In the genomic region with DNA sequence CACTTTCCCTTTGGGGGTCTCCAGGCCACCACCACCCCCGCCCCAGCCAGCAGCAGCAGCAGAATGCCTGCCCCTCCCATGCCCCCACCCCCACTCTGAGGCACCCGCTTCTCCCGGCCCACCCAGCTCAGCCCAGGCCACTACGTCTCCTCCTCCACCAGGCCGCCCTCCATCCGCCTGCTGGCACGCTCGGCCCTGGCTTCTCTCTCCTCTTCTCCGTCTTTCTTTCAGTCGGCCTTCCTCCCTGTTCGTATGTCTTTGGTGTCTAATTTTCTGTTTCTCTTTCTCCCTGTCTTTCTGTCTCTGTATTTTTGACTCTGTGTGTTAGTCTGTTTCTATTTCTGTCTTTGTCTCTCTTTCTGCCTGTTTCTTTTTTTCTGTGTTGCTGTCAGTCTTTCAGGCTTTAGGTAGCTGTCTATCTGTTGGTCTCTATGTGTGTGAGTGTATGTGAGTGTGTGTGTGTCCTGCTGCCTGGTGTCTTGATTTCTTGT, we compare ENCODE assay signal across 8 cellular contexts. TPM values are rescaled to one million over a fixed set of nuclear protein-coding genes. Genes with fewer than 3 reads are reported as not detected.
DNase-seq lines count a peak whose midpoint lies in the region; ATAC-seq and TF ChIP-seq lines count a peak whose summit lies in the region.

Gene LGI4, minus strand, starts transcription at position 459 of the 491 bp plus-strand sequence. Its CDS starts 379 bp downstream, at position 80.

- no peak within 1 kb of the TSS for H2AFZ ChIP-seq in hepatocyte

- ATAC-seq in stimulated activated naive CD8-positive, alpha-beta T cell treated with anti-CD3 and anti-CD28 coated beads, Interleukin-15, Interleukin-2, amounts not matched to agents 100 U/mL and 50 U/mL, for 24 hours = no peak
- ATAC-seq in GM19463 (IDR thresholded peaks at IDR 0.05; ENCODE audit: unreplicated experiment) = no peak

- H3K27ac ChIP-seq in hepatocyte (peak within 1 kb of the TSS; percentile 71), rectal smooth muscle tissue (ENCODE audit: low read depth, low read length) (peak within 1 kb of the TSS; percentile 58), SJCRH30 (no peak within 1 kb of the TSS)

- no peak for TF ChIP-seq CTCF in hepatocyte (IDR thresholded peaks at IDR 0.05; ENCODE audit: poor library complexity)

- no peaks in the 10 kb centered on the region for H3K27me3 Mint-ChIP-seq in stimulated activated naive CD8-positive, alpha-beta T cell treated with anti-CD3 and anti-CD28 coated beads, Interleukin-15, Interleukin-2, amounts not matched to agents 100 ng/mL and 50 ng/mL, for 24 hours

- H3K27me3 ChIP-seq in hepatocyte (no peaks in the 10 kb centered on the region), rectal smooth muscle tissue (ENCODE audit: control insufficient read depth, insufficient read depth, low read length) (no peaks in the 10 kb centered on the region), SJCRH30 (peaks cover 19% of the 10 kb centered on the region)

- 79% methylated on average over 8 of the region's 11 CpGs for whole genome bisulfite sequencing in hepatocyte (ENCODE audit: low lambda C conversion rate, missing lambda C conversion rate)

- no peaks in the 10 kb centered on the region for H3K9me2 ChIP-seq in hepatocyte (replicated peaks; ENCODE audit: insufficient read depth)

- H3K36me3 ChIP-seq in hepatocyte (replicated peaks; ENCODE audit: insufficient read depth, low read depth) (no peaks in the 10 kb centered on the region), rectal smooth muscle tissue (ENCODE audit: control insufficient read depth, insufficient read depth, low read length) (no peaks in the 10 kb centered on the region), SJCRH30 (no peaks in the 10 kb centered on the region)

- H3K4me1 ChIP-seq in hepatocyte (ENCODE audit: insufficient read depth) = peaks cover 44% of the 10 kb centered on the region
- H3K4me1 ChIP-seq in rectal smooth muscle tissue (ENCODE audit: control insufficient read depth, insufficient read depth, low read length) = no peaks in the 10 kb centered on the region
- no peaks in the 10 kb centered on the region for H3K4me1 ChIP-seq in SJCRH30

- no peaks in the 10 kb centered on the region for H3K79me2 ChIP-seq in hepatocyte

- peaks cover 5% of the 10 kb centered on the region for H3K9me3 Mint-ChIP-seq in stimulated activated naive CD8-positive, alpha-beta T cell treated with anti-CD3 and anti-CD28 coated beads, Interleukin-15, Interleukin-2, amounts not matched to agents 100 ng/mL and 50 ng/mL, for 24 hours

- peak within 1 kb of the TSS; percentile 69 for H3K4me2 ChIP-seq in hepatocyte

- H4K20me1 ChIP-seq in hepatocyte (ENCODE audit: insufficient read depth, poor library complexity, severe bottlenecking) = no peaks in the 10 kb centered on the region

- no peak within 1 kb of the TSS for H3K4me3 Mint-ChIP-seq in stimulated activated naive CD8-positive, alpha-beta T cell treated with anti-CD3 and anti-CD28 coated beads, Interleukin-15, Interleukin-2, amounts not matched to agents 100 ng/mL and 50 ng/mL, for 24 hours

- H3K9ac ChIP-seq in rectal smooth muscle tissue (ENCODE audit: low read length) = peak within 1 kb of the TSS; percentile 36

- H3K9me3 ChIP-seq in hepatocyte (ENCODE audit: low read depth) (no peaks in the 10 kb centered on the region), SJCRH30 (replicated peaks) (no peaks in the 10 kb centered on the region)

- peak within 1 kb of the TSS; percentile 81 for H3K27ac Mint-ChIP-seq in stimulated activated naive CD8-positive, alpha-beta T cell treated with anti-CD3 and anti-CD28 coated beads, Interleukin-15, Interleukin-2, amounts not matched to agents 100 ng/mL and 50 ng/mL, for 24 hours

- no peaks in the 10 kb centered on the region for H3K36me3 Mint-ChIP-seq in stimulated activated naive CD8-positive, alpha-beta T cell treated with anti-CD3 and anti-CD28 coated beads, Interleukin-15, Interleukin-2, amounts not matched to agents 100 ng/mL and 50 ng/mL, for 24 hours (ENCODE audit: low read depth)

- no peak for DNase-seq in stimulated activated naive CD8-positive, alpha-beta T cell treated with anti-CD3 and anti-CD28 coated beads, Interleukin-15, Interleukin-2, amounts not matched to agents 100 U/mL and 50 U/mL, for 24 hours
- DNase-seq in hepatocyte (ENCODE audit: low spot score) (no peak), NCI-H446 (lab: John Stamatoyannopoulos, UW) (no peak), SJCRH30 (no peak), NCI-H146 (lab: John Stamatoyannopoulos, UW) (no peak)

- H3K4me3 ChIP-seq in hepatocyte (no peak within 1 kb of the TSS), rectal smooth muscle tissue (ENCODE audit: low read length) (peak within 1 kb of the TSS; percentile 21), SJCRH30 (no peak within 1 kb of the TSS)

- peaks cover 4% of the 10 kb centered on the region for H3K4me1 Mint-ChIP-seq in stimulated activated naive CD8-positive, alpha-beta T cell treated with anti-CD3 and anti-CD28 coated beads, Interleukin-15, Interleukin-2, amounts not matched to agents 100 ng/mL and 50 ng/mL, for 24 hours (ENCODE audit: low read depth)

RNA-seq across cellular contexts. Expression of gene LGI4, which starts in this region (rescaled TPM):
- 2.4 and 6.3 TPM in 2 replicates for total RNA-seq in hepatocyte
- 5.2 and 8.8 TPM in 2 replicates for polyA plus RNA-seq in hepatocyte
- total RNA-seq in SJCRH30 (2014; rRNA removed; shearing (Covaris generic)) = not detected in 2 replicates
